Comparison of ENCODE assay signal across 8 cellular contexts in genomic region chr3:197791120-197792018, GRCh38. TPM values are rescaled to one million over a fixed set of nuclear protein-coding genes. Genes with fewer than 3 reads are reported as not detected.
DNase-seq lines count a peak whose midpoint lies in the region; ATAC-seq and TF ChIP-seq lines count a peak whose summit lies in the region.

LRCH3 (plus strand) TSS chr3:197791254; CDS start chr3:197791279, 25 bp downstream.

- peak within 1 kb of the TSS; percentile 89 for H3K4me3 ChIP-seq in AG04450 (ENCODE audit: low read depth, low read length)

- CTCF ChIA-PET in AG04450 (lab: Charles Lee), result interaction anchor here (0.8 kb wide), 1 partner anchor 151 kb away, joined by 6 read pairs; no protein-coding TSS in a partner anchor

- no peaks in the 10 kb centered on the region; the same call in 1 of the 2 replicates for H3K9me3 ChIP-seq in AG04450 (ENCODE audit: control insufficient read depth, insufficient read depth, low read length)

- no peaks in the 10 kb centered on the region for H3K27me3 ChIP-seq in AG04450 (ENCODE audit: control insufficient read depth, insufficient read depth, low read length)

- peak within 1 kb of the TSS; percentile 97 for H3K27ac ChIP-seq in AG04450 (ENCODE audit: low read depth, low read length)

- no peak for DNase-seq in AG04450 (ENCODE audit: low read depth, low spot score)
- DNase-seq in NCI-H226, result peak; percentile 70
- DNase-seq in central memory CD4-positive, alpha-beta T cell, result peak; percentile 81
- DNase-seq in iris pigment epithelial cell (ENCODE audit: low read depth), result peak; percentile 75
- peak; percentile 65 to 77 for DNase-seq in stimulated activated CD4-positive, alpha-beta T cell treated with anti-CD3 and anti-CD28 coated beads, Interleukin-12 subunit alpha, Interleukin-12 subunit beta, amount 100 ng/mL, for 24 hours (ENCODE audit: low read depth in 2 of 2)

- peak; percentile 57 for ATAC-seq in GM18870 (IDR thresholded peaks at IDR 0.05; ENCODE audit: unreplicated experiment)
- ATAC-seq in HG03103 (IDR thresholded peaks at IDR 0.05; ENCODE audit: low read depth, unreplicated experiment), result peak; percentile 59
- ATAC-seq in activated CD4-positive, CD25-positive, alpha-beta regulatory T cell treated with anti-CD3 and anti-CD28 coated beads, Interleukin-2, amount 50 U/mL, for 24 hours, result peak; percentile 56

- no peak for TF ChIP-seq CTCF in AG04450 (IDR thresholded peaks at IDR 0.05; ENCODE audit: low read depth, low read length)

- POLR2A ChIA-PET in AG04450 (lab: Yijun Ruan, JAX), result interaction anchor here (0.6 to 2.2 kb wide), 5 partner anchors 8 to 275 kb away, joined by 3 to 9 read pairs (median 3); no protein-coding TSS in a partner anchor

RNA-seq across cellular contexts. Expression of gene LRCH3, which starts in this region (rescaled TPM):
- polyA plus RNA-seq in AG04450 (2011; rRNA removed), result 113 and 127 TPM in 2 replicates
- polyA minus RNA-seq in AG04450 (2011; rRNA and poly(A)+ RNA removed), result 146 and 156 TPM in 2 replicates
